In genomic region chr17:45052052-45052772, GRCh38 we compare ENCODE assay signal across 8 cellular contexts. TPM values are rescaled to one million over a fixed set of nuclear protein-coding genes. Genes with fewer than 3 reads are reported as not detected.
DNase-seq lines count a peak whose midpoint lies in the region; ATAC-seq lines count a peak whose summit lies in the region.

No MANE protein-coding gene starts in this region.

- H3K36me3 ChIP-seq in mucosa of stomach (ENCODE audit: control insufficient read depth, insufficient read depth, low read length): no peaks in the 10 kb centered on the region

- no peak overlapping the region for H3K4me3 ChIP-seq in mucosa of stomach (ENCODE audit: low read length)

- H3K9me3 ChIP-seq in mucosa of stomach (ENCODE audit: control insufficient read depth, low read length): no peaks in the 10 kb centered on the region

- H3K9ac ChIP-seq in mucosa of stomach (ENCODE audit: low read length): peak overlapping the region; percentile 63

- no peak for ATAC-seq in HG02840 (IDR thresholded peaks at IDR 0.05; ENCODE audit: low FRiP score, unreplicated experiment)

- DNase-seq in NCI-H187 (lab: John Stamatoyannopoulos, UW) (peak; percentile 25 to 32), NCI-H187 treated with DMSO at 0.1 percent for 48 hours (lab: John Stamatoyannopoulos, UW) (no peak), NCI-H2196 treated with DMSO at 0.1 percent for 48 hours (lab: John Stamatoyannopoulos, UW; ENCODE audit: unreplicated experiment) (peak; percentile 51)
- peak; percentile 66 for DNase-seq in activated CD4-positive, alpha-beta T cell treated with anti-CD3 and anti-CD28 coated beads for 48 hours
- DNase-seq in effector CD8-positive, alpha-beta T cell (lab: John Stamatoyannopoulos, UW): peak; percentile 23

- H3K4me1 ChIP-seq in mucosa of stomach (ENCODE audit: control insufficient read depth, insufficient read depth, low read length): peaks cover 12% of the 10 kb centered on the region

- H3K27ac ChIP-seq in temporal lobe (ENCODE audit: low read depth, low read length): peak overlapping the region; percentile 61

- no peaks in the 10 kb centered on the region for H3K27me3 ChIP-seq in mucosa of stomach (ENCODE audit: control insufficient read depth, insufficient read depth, low read length)

RNA-seq across cellular contexts. Expression of gene DCAKD, which starts 0.8 kb away (rescaled TPM):
- 36.4 TPM for total RNA-seq in temporal lobe

RNA-seq across cellular contexts. Expression of gene NMT1, which starts 8.9 kb away (rescaled TPM):
- total RNA-seq in temporal lobe: 26.8 TPM
